1 cellular context compared by ENCODE assay signal in the genomic region with DNA sequence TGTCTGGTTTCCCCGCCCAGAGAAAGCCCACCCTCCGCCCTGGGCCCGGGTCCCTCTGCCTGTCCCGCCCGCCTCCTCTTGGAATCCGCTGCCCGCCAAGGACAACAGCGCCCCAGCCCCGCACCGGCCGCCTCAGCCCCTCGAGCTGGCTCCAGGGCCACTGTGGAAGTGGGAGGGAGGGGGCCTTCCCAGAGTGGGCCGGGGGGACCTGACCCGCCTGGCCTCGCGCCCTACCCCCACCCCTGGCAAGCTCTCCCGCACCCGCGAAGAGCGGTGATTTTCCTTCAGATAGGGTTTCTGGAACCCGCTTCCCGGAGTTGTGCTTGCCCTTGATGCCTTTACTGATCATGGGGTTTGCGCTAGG.
TF ChIP-seq lines count a peak whose summit lies in the region.

No MANE protein-coding gene starts in this region.

TF ChIP-seq in HepG2, 621 proteins besides CTCF, POLR2A, EP300 and RAD21:
- TF ChIP-seq HNRNPK (IDR thresholded peaks at IDR 0.05; ENCODE audit: low read depth, low read length, poor library complexity, severe bottlenecking) (peak; percentile 25), ZSCAN12 (CRISPR knock-in tag; IDR thresholded peaks at IDR 0.05) (no peak), ZBTB42 (CRISPR knock-in tag; IDR thresholded peaks at IDR 0.05) (0 out of 2 replicates have a peak, but pooled peaks have one; percentile 2), HIC2 (CRISPR knock-in tag; IDR thresholded peaks at IDR 0.05; ENCODE audit: low read depth) (0 out of 2 replicates have a peak, but pooled peaks have one; percentile 8), ZSCAN22 (CRISPR knock-in tag; IDR thresholded peaks at IDR 0.05) (0 out of 2 replicates have a peak, but pooled peaks have one; percentile 2), CBX2 (IDR thresholded peaks at IDR 0.05; ENCODE audit: low read depth, low read length) (0 out of 2 replicates have a peak, but pooled peaks have one; percentile 79), CBX2 (CRISPR knock-in tag; IDR thresholded peaks at IDR 0.05; ENCODE audit: low read depth) (0 out of 2 replicates have a peak, but pooled peaks have one; percentile 52), DDIT3 (CRISPR knock-in tag; IDR thresholded peaks at IDR 0.05) (no peak), RXRA (CRISPR knock-in tag; IDR thresholded peaks at IDR 0.05) (peak; percentile 0; the same call in 1 of the 2 replicates), SNAI1 (CRISPR knock-in tag; IDR thresholded peaks at IDR 0.05; ENCODE audit: borderline replicate concordance) (peak; percentile 25; the same call in 1 of the 2 replicates)
- TF ChIP-seq, protein P1, sequence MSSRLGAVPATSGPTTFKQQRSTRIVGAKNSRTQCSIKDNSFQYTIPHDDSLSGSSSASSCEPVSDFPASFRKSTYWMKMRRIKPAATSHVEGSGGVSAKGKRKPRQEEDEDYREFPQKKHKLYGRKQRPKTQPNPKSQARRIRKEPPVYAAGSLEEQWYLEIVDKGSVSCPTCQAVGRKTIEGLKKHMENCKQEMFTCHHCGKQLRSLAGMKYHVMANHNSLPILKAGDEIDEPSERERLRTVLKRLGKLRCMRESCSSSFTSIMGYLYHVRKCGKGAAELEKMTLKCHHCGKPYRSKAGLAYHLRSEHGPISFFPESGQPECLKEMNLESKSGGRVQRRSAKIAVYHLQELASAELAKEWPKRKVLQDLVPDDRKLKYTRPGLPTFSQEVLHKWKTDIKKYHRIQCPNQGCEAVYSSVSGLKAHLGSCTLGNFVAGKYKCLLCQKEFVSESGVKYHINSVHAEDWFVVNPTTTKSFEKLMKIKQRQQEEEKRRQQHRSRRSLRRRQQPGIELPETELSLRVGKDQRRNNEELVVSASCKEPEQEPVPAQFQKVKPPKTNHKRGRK (CRISPR knock-in tag; IDR thresholded peaks at IDR 0.05), result 0 out of 2 replicates have a peak, but pooled peaks have one; percentile 32
